9 cellular contexts compared by ENCODE assay signal in the genomic region with DNA sequence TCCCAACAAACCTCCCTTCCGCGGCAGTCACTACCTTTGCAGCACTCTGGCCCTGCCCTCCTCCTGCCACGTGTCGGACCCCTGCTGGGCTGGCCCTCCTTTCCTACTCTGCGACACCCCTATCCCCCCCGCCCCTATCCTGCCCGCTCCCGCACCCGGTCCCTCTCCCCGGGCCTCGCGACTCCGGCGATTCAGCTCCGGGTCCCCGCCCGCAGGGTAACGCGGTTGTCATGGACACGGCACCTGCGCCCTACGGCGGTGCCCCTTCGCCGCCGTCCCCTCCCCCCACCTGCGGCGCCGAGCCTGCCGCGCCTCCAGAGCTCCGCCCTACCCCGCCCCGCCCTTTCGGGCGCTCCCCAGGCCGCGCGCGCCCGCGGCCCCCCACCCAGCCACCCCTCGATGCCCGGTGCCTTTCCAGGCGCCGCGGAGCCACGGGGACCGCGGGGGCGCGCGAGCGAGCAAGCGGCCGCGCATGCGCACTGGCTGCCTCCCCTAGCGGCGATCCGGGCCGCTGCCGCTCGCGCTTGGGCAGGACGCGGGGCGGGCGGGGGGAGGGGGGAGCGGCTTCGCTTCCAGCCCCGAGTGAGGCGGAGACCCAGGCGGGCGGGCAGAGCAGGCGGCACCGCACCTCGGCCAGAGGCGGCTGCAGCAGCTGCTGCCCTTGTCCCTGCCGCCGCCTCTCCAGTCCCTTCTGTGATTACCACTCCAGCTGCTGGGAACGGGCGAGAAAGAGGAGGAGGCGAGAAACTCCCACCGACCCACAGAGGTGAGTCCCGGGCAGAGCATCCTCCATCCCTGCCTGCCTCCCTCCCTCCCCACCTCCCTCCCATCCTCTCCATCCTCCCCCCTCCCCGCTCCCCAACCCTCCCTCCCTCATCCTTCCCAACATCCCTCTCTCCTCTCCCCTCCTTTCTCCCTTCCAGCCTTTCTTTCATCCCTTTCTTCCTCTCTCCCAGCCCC. TPM values are rescaled to one million over a fixed set of nuclear protein-coding genes. Genes with fewer than 3 reads are reported as not detected.
DNase-seq lines count a peak whose midpoint lies in the region; ATAC-seq, FAIRE-seq and TF ChIP-seq lines count a peak whose summit lies in the region.
"Had no signal": no experiment of that assay in that cellular context is flagged by ENCODE, and none has a peak within 500 bp of the region (broad histone marks: within the 10 kb centered on the region; RNA-seq: fewer than 3 reads in every experiment).

A gene (plus strand): TSS at position 610 of the 960 bp plus-strand sequence.

- BruUV-seq in GM12878 (replicated peaks; lab: Mats Ljungman, UMichigan): no TSS peak

- no peaks in the 10 kb centered on the region for H4K20me1 ChIP-seq in GM12878 (ENCODE audit: control insufficient read depth, insufficient read depth)

- H3K36me3 ChIP-seq in ES-I3 (ENCODE audit: insufficient read depth, low read length): no peaks in the 10 kb centered on the region
- H3K36me3 ChIP-seq in GM12878 (ENCODE audit: control insufficient read depth in 2 of 2, insufficient read depth in 2 of 2, low read length in 1 of 2): no peaks in the 10 kb centered on the region
- H3K36me3 ChIP-seq in uterus: no peaks in the 10 kb centered on the region

- CTCF ChIA-PET in GM12878 (lab: Yijun Ruan, JAX): no interaction called here

- intact Hi-C loops in GM12878 (cut with micrococcal nuclease; ENCODE audit: unreplicated experiment): no loop called here
- intact Hi-C loops in uterus (cut with DNase I; ENCODE audit: low total_unique reads): no loop called here

- H3K9me3 ChIP-seq in ES-I3 (ENCODE audit: control insufficient read depth, insufficient read depth, low read length): no peaks in the 10 kb centered on the region
- H3K9me3 ChIP-seq in GM12878 (replicated peaks; ENCODE audit: control insufficient read depth, insufficient read depth, low read length): no peaks in the 10 kb centered on the region
- H3K9me3 ChIP-seq in uterus: no peaks in the 10 kb centered on the region

- TF ChIP-seq POLR2A in GM12878 (IDR thresholded peaks at IDR 0.05; ENCODE audit: low read depth, low read length) (no peak), uterus (IDR thresholded peaks at IDR 0.05) (no peak)

- RAD21 ChIA-PET in GM12878 (lab: Charles Lee; ENCODE audit: unreplicated experiment): no interaction called here

- peak in 1 of 3 experiments; percentile 7; a peak in 1 of 6 replicates for TF ChIP-seq CTCF in GM12878 (IDR thresholded peaks at IDR 0.05 in 2 of 3, conservative IDR thresholded peaks at IDR 0.05 in 1 of 3; ENCODE audit: control insufficient read depth in 2 of 3, extremely low read depth in 1 of 3, insufficient read depth in 1 of 3, low read depth in 3 of 3, low read length in 3 of 3)
- TF ChIP-seq CTCF in uterus (IDR thresholded peaks at IDR 0.05): peak in 1 of 4 experiments; percentile 25

- no peaks in the 10 kb centered on the region for H3K79me2 ChIP-seq in GM12878 (ENCODE audit: control insufficient read depth, insufficient read depth, low read length)

- TF ChIP-seq RAD21 in GM12878 (IDR thresholded peaks at IDR 0.05; ENCODE audit: insufficient read depth, low read depth, low read length): no peak

- TF ChIP-seq EP300 in GM12878 (IDR thresholded peaks at IDR 0.05; ENCODE audit: borderline replicate concordance in 1 of 2, control insufficient read depth in 1 of 2, low read depth in 2 of 2, low read length in 2 of 2): no peak

- ATAC-seq in HG02759 (IDR thresholded peaks at IDR 0.05; ENCODE audit: unreplicated experiment) (peak; percentile 91), GM12878 (peak; percentile 87)

- no peak for FAIRE-seq in GM12878 (lab: Jason Lieb, UNC)

- peak; percentile 81 for DNase-seq in NCI-H446 treated with DMSO at 0.1 percent for 48 hours (lab: John Stamatoyannopoulos, UW)
- DNase-seq in GM12878 (ENCODE audit: low read depth, low spot score): no peak
- peak; percentile 89 for DNase-seq in islet precursor cell
- DNase-seq in stimulated activated CD8-positive, alpha-beta memory T cell treated with anti-CD3 and anti-CD28 coated beads, Interleukin-2, amount 100 ng/mL, for 48 hours (ENCODE audit: low read depth in 2 of 2): peak; percentile 2 to 8
- DNase-seq in uterus: no peak
- DNase-seq in GDM1 (lab: John Stamatoyannopoulos, UW): no peak

- POLR2A ChIA-PET in GM12878 (lab: Charles Lee): no interaction called here

- H3K4me3 ChIP-seq in GM12878 (no peak within 1 kb of the TSS), uterus (no peak within 1 kb of the TSS)

- SMC1A ChIA-PET in GM12878 (lab: Charles Lee; ENCODE audit: uncharacterized antibody, unreplicated experiment): no interaction called here

- H3K27ac ChIP-seq in GM12878 (ENCODE audit: control insufficient read depth, insufficient read depth) (no peak within 1 kb of the TSS), uterus (no peak within 1 kb of the TSS)

- H3K27me3 ChIP-seq in GM12878 (replicated peaks in 1 of 2; ENCODE audit: control insufficient read depth in 2 of 2, insufficient read depth in 2 of 2, low read length in 1 of 2) (no peaks in the 10 kb centered on the region), uterus (no peaks in the 10 kb centered on the region)

- H3K4me1 ChIP-seq in ES-I3 (ENCODE audit: insufficient read depth, low read length): no peaks in the 10 kb centered on the region
- H3K4me1 ChIP-seq in GM12878 (ENCODE audit: control insufficient read depth, insufficient read depth, low read length): no peaks in the 10 kb centered on the region
- H3K4me1 ChIP-seq in uterus: no peaks in the 10 kb centered on the region

- H3K9ac ChIP-seq in ES-I3 (ENCODE audit: low read depth, low read length) (peak within 1 kb of the TSS; percentile 42; the same call in 1 of the 2 replicates), GM12878 (ENCODE audit: control insufficient read depth, insufficient read depth, low read length) (no peak within 1 kb of the TSS)

- in situ Hi-C loops in GM12878 (cut with MboI): no loop called here

- no peak within 1 kb of the TSS for H2AFZ ChIP-seq in GM12878 (ENCODE audit: control insufficient read depth, low read depth, low read length)

- WGBS in GM12878 (ENCODE audit: insufficient coverage, insufficient replicate concordance, low lambda C conversion rate, missing lambda C conversion rate): 65% methylated on average over 19 of the region's 87 CpGs

- no peak within 1 kb of the TSS for H3K4me2 ChIP-seq in GM12878 (ENCODE audit: control insufficient read depth, insufficient read depth)

TF ChIP-seq in GM12878, 131 proteins besides CTCF, POLR2A, EP300 and RAD21:
- TF ChIP-seq, protein P1, sequence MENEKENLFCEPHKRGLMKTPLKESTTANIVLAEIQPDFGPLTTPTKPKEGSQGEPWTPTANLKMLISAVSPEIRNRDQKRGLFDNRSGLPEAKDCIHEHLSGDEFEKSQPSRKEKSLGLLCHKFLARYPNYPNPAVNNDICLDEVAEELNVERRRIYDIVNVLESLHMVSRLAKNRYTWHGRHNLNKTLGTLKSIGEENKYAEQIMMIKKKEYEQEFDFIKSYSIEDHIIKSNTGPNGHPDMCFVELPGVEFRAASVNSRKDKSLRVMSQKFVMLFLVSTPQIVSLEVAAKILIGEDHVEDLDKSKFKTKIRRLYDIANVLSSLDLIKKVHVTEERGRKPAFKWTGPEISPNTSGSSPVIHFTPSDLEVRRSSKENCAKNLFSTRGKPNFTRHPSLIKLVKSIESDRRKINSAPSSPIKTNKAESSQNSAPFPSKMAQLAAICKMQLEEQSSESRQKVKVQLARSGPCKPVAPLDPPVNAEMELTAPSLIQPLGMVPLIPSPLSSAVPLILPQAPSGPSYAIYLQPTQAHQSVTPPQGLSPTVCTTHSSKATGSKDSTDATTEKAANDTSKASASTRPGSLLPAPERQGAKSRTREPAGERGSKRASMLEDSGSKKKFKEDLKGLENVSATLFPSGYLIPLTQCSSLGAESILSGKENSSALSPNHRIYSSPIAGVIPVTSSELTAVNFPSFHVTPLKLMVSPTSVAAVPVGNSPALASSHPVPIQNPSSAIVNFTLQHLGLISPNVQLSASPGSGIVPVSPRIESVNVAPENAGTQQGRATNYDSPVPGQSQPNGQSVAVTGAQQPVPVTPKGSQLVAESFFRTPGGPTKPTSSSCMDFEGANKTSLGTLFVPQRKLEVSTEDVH (IDR thresholded peaks at IDR 0.05; ENCODE audit: low read depth, partially characterized antibody): no peak
- 0 out of 2 replicates have a peak, but pooled peaks have one; percentile 15 for TF ChIP-seq NRF1 (conservative IDR thresholded peaks at IDR 0.05; ENCODE audit: low read depth, low read length)

RNA-seq across cellular contexts. Expression of the gene that starts here (rescaled TPM):
- 105 TPM in 2 replicates for total RNA-seq in GM12878 (2013; cell fraction: nucleolus; rRNA removed)
- total RNA-seq in GM12878 (2014; rRNA removed) (7.2 and 8.4 TPM in 2 replicates), GM12878 (2014; rRNA removed; fragmentation: Illumina TruSeq; extraction: Trizol) (8.6 and 9.1 TPM in 2 replicates), GM12878 (2021) (5.2 and 7.6 TPM in 2 replicates), uterus (10 to 100 TPM in 1 of 4 donors, 1 to 10 TPM in 1, under 1 TPM in 1, not detected in 1; 0.88 to 14.9 (median 2.3) TPM)
- polyA plus RNA-seq in GM12878 (2011; ENCODE audit: low read depth): 4.4 TPM
- polyA plus RNA-seq in GM12878 (2011; rRNA removed) (36.2 and 49.2 TPM in 2 replicates), GM12878 (2014; fragmentation: Illumina TruSeq; extraction: Trizol) (7.2 and 8.7 TPM in 2 replicates), GM12878 (2014; fragmentation: Nextera tagmentation; extraction: Ambion mirVana) (1 to 10 TPM; 2.6 to 3.9 TPM), GM12878 (2014; rRNA removed) (5.7 and 6.1 TPM in 2 replicates), GM12878 (2016; fragmentation: Nextera tagmentation; extraction: Ambion mirVana) (1 to 10 TPM; 2.4 TPM)
- 19.3 and 21.8 TPM in 2 replicates for polyA plus RNA-seq in GM12878 (2011; cell fraction: cytosol; rRNA removed)
- 18.6 and 20.9 TPM in 2 replicates for polyA plus RNA-seq in GM12878 (2011; cell fraction: nucleus; rRNA removed)
- 4.6 TPM in 2 replicates for polyA plus RNA-seq in GM12878 (2012)
- 62.4 and 65.2 TPM in 2 replicates for polyA minus RNA-seq in GM12878 (2011; rRNA and poly(A)+ RNA removed)
- 5.9 and 6.9 TPM in 2 replicates for polyA minus RNA-seq in GM12878 (2011; cell fraction: cytosol; rRNA and poly(A)+ RNA removed)
- polyA minus RNA-seq in GM12878 (2011; cell fraction: nucleus; rRNA and poly(A)+ RNA removed): 63.8 and 72.4 TPM in 2 replicates
- total RNA-seq: pulmonary artery endothelial cell had no signal

Comparison
In these comparisons a context has a peak if more than half of its experiments do, and no peak if none do; other contexts are left out.
1. DNase-seq: peak in NCI-H446 treated with DMSO at 0.1 percent for 48 hours (single experiment), islet precursor cell (single experiment) and stimulated activated CD8-positive, alpha-beta memory T cell treated with anti-CD3 and anti-CD28 coated beads, Interleukin-2, amount 100 ng/mL, for 48 hours (2 of 2); none in GM12878 (single experiment), uterus (0 of 2) and GDM1 (single experiment).